8 cellular contexts compared by ENCODE assay signal in the genomic region with DNA sequence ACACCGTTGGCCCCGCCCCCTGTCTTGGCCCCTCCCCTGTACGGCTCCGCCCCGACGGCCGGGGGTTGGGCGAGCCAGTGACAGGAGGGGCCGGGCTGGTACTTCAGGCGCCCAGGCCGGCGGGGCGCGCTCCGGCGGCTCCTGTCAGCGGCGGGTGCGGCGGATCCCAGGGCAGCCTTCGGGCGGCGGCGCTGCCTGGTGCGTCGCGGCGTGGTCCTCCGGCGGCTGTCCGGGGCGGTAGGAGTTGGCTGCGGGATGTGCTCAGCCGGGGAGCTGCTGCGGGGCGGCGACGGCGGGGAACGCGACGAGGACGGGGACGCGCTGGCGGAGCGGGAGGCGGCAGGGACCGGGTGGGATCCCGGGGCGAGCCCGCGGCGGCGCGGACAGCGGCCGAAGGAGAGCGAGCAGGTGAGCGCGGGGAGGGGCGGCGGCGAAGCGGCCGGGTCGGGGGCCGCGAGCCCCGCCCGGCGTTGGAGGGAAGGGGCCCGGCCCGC. TPM values are rescaled to one million over a fixed set of nuclear protein-coding genes. Genes with fewer than 3 reads are reported as not detected.
A peak's percentile ranks its signal among the peaks of the same experiment; 100 is the strongest.
DNase-seq lines count a peak whose midpoint lies in the region; ATAC-seq and TF ChIP-seq lines count a peak whose summit lies in the region.

FAM241A (plus strand) TSS at position 129 of the 494 bp plus-strand sequence; CDS start at position 256, 127 bp downstream.

- H3K79me2 ChIP-seq in PC-9 (ENCODE audit: low read depth) (peaks cover 31% of the 10 kb centered on the region), fibroblast of lung (ENCODE audit: control insufficient read depth, insufficient read depth, low read length) (no peaks in the 10 kb centered on the region)

- no peaks in the 10 kb centered on the region for H3K9me3 ChIP-seq in PC-9 (ENCODE audit: insufficient read depth, low read depth)
- no peaks in the 10 kb centered on the region for H3K9me3 ChIP-seq in fibroblast of lung (ENCODE audit: control insufficient read depth, insufficient read depth, low read depth, low read length)

- no peaks in the 10 kb centered on the region for H3K9me3 Mint-ChIP-seq in activated T-helper 1 cell treated with anti-CD3 and anti-CD28 coated beads, Interleukin-12 subunit alpha, Interleukin-12 subunit beta, Interleukin-2, Interleukin-4 antibody, amounts not matched to agents 30 ng/mL and 10 ng/mL and 1 ng/mL, durations not matched to agents 14 hours and 24 hours and 36 hours
- no peaks in the 10 kb centered on the region for H3K9me3 Mint-ChIP-seq in natural killer cell treated with Interleukin-12 subunit alpha and Interleukin-12 subunit beta and Interleukin-15 and Interleukin-18, amount 100 ng/mL, for 72 hours
- no peaks in the 10 kb centered on the region for H3K9me3 Mint-ChIP-seq in stimulated activated naive CD8-positive, alpha-beta T cell treated with anti-CD3 and anti-CD28 coated beads, Interleukin-15, Interleukin-2, amounts not matched to agents 100 ng/mL and 50 ng/mL, for 24 hours

- H3K27me3 ChIP-seq in PC-9 (ENCODE audit: insufficient read depth, low read depth), result no peaks in the 10 kb centered on the region
- H3K27me3 ChIP-seq in fibroblast of lung (ENCODE audit: control insufficient read depth, insufficient read depth, low read length), result no peaks in the 10 kb centered on the region

- POLR2A ChIA-PET in PC-9 (lab: Charles Lee; ENCODE audit: unreplicated experiment), result no interaction called here

- H3K4me3 ChIP-seq in PC-9 (peak within 1 kb of the TSS; percentile 89), fibroblast of lung (replicated peaks in 1 of 4; ENCODE audit: control extremely low read depth in 1 of 4, insufficient read depth in 1 of 4, low read depth in 3 of 4, low read length in 4 of 4) (peak within 1 kb of the TSS; percentile 84 to 92 (median 86))

- H2AFZ ChIP-seq in PC-9 (peak within 1 kb of the TSS; percentile 93), fibroblast of lung (ENCODE audit: low read length) (peak within 1 kb of the TSS; percentile 99)

- H3K36me3 Mint-ChIP-seq in activated T-helper 1 cell treated with anti-CD3 and anti-CD28 coated beads, Interleukin-12 subunit alpha, Interleukin-12 subunit beta, Interleukin-2, Interleukin-4 antibody, amounts not matched to agents 30 ng/mL and 10 ng/mL and 1 ng/mL, durations not matched to agents 14 hours and 24 hours and 36 hours (ENCODE audit: low read depth), result peaks cover 7% of the 10 kb centered on the region
- H3K36me3 Mint-ChIP-seq in natural killer cell treated with Interleukin-12 subunit alpha and Interleukin-12 subunit beta and Interleukin-15 and Interleukin-18, amount 100 ng/mL, for 72 hours, result no peaks in the 10 kb centered on the region
- peaks cover 6% of the 10 kb centered on the region for H3K36me3 Mint-ChIP-seq in stimulated activated naive CD8-positive, alpha-beta T cell treated with anti-CD3 and anti-CD28 coated beads, Interleukin-15, Interleukin-2, amounts not matched to agents 100 ng/mL and 50 ng/mL, for 24 hours (ENCODE audit: low read depth)

- H3K4me3 Mint-ChIP-seq in activated T-helper 1 cell treated with anti-CD3 and anti-CD28 coated beads, Interleukin-12 subunit alpha, Interleukin-12 subunit beta, Interleukin-2, Interleukin-4 antibody, amounts not matched to agents 30 ng/mL and 10 ng/mL and 1 ng/mL, durations not matched to agents 14 hours and 24 hours and 36 hours, result peak within 1 kb of the TSS; percentile 98
- H3K4me3 Mint-ChIP-seq in natural killer cell treated with Interleukin-12 subunit alpha and Interleukin-12 subunit beta and Interleukin-15 and Interleukin-18, amount 100 ng/mL, for 72 hours, result peak within 1 kb of the TSS; percentile 91
- peak within 1 kb of the TSS; percentile 93 for H3K4me3 Mint-ChIP-seq in stimulated activated naive CD8-positive, alpha-beta T cell treated with anti-CD3 and anti-CD28 coated beads, Interleukin-15, Interleukin-2, amounts not matched to agents 100 ng/mL and 50 ng/mL, for 24 hours

- H3K4me1 Mint-ChIP-seq in activated T-helper 1 cell treated with anti-CD3 and anti-CD28 coated beads, Interleukin-12 subunit alpha, Interleukin-12 subunit beta, Interleukin-2, Interleukin-4 antibody, amounts not matched to agents 30 ng/mL and 10 ng/mL and 1 ng/mL, durations not matched to agents 14 hours and 24 hours and 36 hours (ENCODE audit: low read depth), result peaks cover 47% of the 10 kb centered on the region
- H3K4me1 Mint-ChIP-seq in natural killer cell treated with Interleukin-12 subunit alpha and Interleukin-12 subunit beta and Interleukin-15 and Interleukin-18, amount 100 ng/mL, for 72 hours (ENCODE audit: low read depth in 2 of 2), result peaks cover 34 to 35% of the 10 kb centered on the region in 2 donors
- H3K4me1 Mint-ChIP-seq in stimulated activated naive CD8-positive, alpha-beta T cell treated with anti-CD3 and anti-CD28 coated beads, Interleukin-15, Interleukin-2, amounts not matched to agents 100 ng/mL and 50 ng/mL, for 24 hours (ENCODE audit: low read depth), result peaks cover 48% of the 10 kb centered on the region

- H3K4me1 ChIP-seq in PC-9 (replicated peaks; ENCODE audit: insufficient read depth) (peaks cover 28% of the 10 kb centered on the region), fibroblast of lung (ENCODE audit: control insufficient read depth, extremely low read depth, insufficient read depth, low read length) (no peaks in the 10 kb centered on the region)

- no peak for TF ChIP-seq CTCF in PC-9 (conservative IDR thresholded peaks at IDR 0.05)
- no peak for TF ChIP-seq CTCF in fibroblast of lung (conservative IDR thresholded peaks at IDR 0.05 in 1 of 2, IDR thresholded peaks at IDR 0.05 in 1 of 2; ENCODE audit: low read depth in 1 of 2, low read length in 2 of 2)

- no peaks in the 10 kb centered on the region for H3K36me3 ChIP-seq in PC-9 (ENCODE audit: low read depth)
- H3K36me3 ChIP-seq in fibroblast of lung (ENCODE audit: control insufficient read depth, insufficient read depth, low read length), result no peaks in the 10 kb centered on the region

- no peaks in the 10 kb centered on the region for H3K27me3 Mint-ChIP-seq in activated T-helper 1 cell treated with anti-CD3 and anti-CD28 coated beads, Interleukin-12 subunit alpha, Interleukin-12 subunit beta, Interleukin-2, Interleukin-4 antibody, amounts not matched to agents 30 ng/mL and 10 ng/mL and 1 ng/mL, durations not matched to agents 14 hours and 24 hours and 36 hours (ENCODE audit: insufficient read depth)
- no peaks in the 10 kb centered on the region for H3K27me3 Mint-ChIP-seq in natural killer cell treated with Interleukin-12 subunit alpha and Interleukin-12 subunit beta and Interleukin-15 and Interleukin-18, amount 100 ng/mL, for 72 hours
- H3K27me3 Mint-ChIP-seq in stimulated activated naive CD8-positive, alpha-beta T cell treated with anti-CD3 and anti-CD28 coated beads, Interleukin-15, Interleukin-2, amounts not matched to agents 100 ng/mL and 50 ng/mL, for 24 hours, result no peaks in the 10 kb centered on the region

- CTCF ChIA-PET in PC-9 (lab: Charles Lee), result no interaction called here

- H3K27ac ChIP-seq in PC-9, result peak within 1 kb of the TSS; percentile 51
- H3K27ac ChIP-seq in fibroblast of lung (ENCODE audit: insufficient read depth, low read length), result peak within 1 kb of the TSS; percentile 63

- peak within 1 kb of the TSS; percentile 97 for H3K27ac Mint-ChIP-seq in activated T-helper 1 cell treated with anti-CD3 and anti-CD28 coated beads, Interleukin-12 subunit alpha, Interleukin-12 subunit beta, Interleukin-2, Interleukin-4 antibody, amounts not matched to agents 30 ng/mL and 10 ng/mL and 1 ng/mL, durations not matched to agents 14 hours and 24 hours and 36 hours
- H3K27ac Mint-ChIP-seq in natural killer cell treated with Interleukin-12 subunit alpha and Interleukin-12 subunit beta and Interleukin-15 and Interleukin-18, amount 100 ng/mL, for 72 hours, result peak within 1 kb of the TSS; percentile 79 to 89
- H3K27ac Mint-ChIP-seq in stimulated activated naive CD8-positive, alpha-beta T cell treated with anti-CD3 and anti-CD28 coated beads, Interleukin-15, Interleukin-2, amounts not matched to agents 100 ng/mL and 50 ng/mL, for 24 hours, result peak within 1 kb of the TSS; percentile 90

- H3K9me2 ChIP-seq in PC-9 (ENCODE audit: insufficient read depth), result no peaks in the 10 kb centered on the region

- intact Hi-C loops in PC-9 (cut with micrococcal nuclease; ENCODE audit: unreplicated experiment), result loop anchor here (5.0 kb wide), 1 partner anchor 33 kb away; no protein-coding TSS in a partner anchor
- intact Hi-C loops in activated T-helper 1 cell treated with anti-CD3 and anti-CD28 coated beads, Interleukin-12 subunit alpha, Interleukin-12 subunit beta, Interleukin-2, Interleukin-4 antibody, amounts not matched to agents 30 ng/mL and 10 ng/mL and 1 ng/mL, durations not matched to agents 14 hours and 24 hours and 36 hours (cut with micrococcal nuclease), result loop anchor here (1.0 to 5.0 kb wide), 4 partner anchors 15 to 492 kb away; partner anchors contain the start of gene LARP7

- H4K20me1 ChIP-seq in PC-9 (ENCODE audit: insufficient read depth) (no peaks in the 10 kb centered on the region), fibroblast of lung (ENCODE audit: control insufficient read depth, extremely low read depth, insufficient read depth, low read length) (no peaks in the 10 kb centered on the region)

- H3K4me2 ChIP-seq in PC-9 (peak within 1 kb of the TSS; percentile 88), fibroblast of lung (ENCODE audit: extremely low read depth, insufficient read depth, low read length) (peak within 1 kb of the TSS; percentile 85)

- peak within 1 kb of the TSS; percentile 67 for H3K9ac ChIP-seq in fibroblast of lung (ENCODE audit: insufficient read depth, low read length)

- ATAC-seq in GM19452 (IDR thresholded peaks at IDR 0.05; ENCODE audit: unreplicated experiment), result peak; percentile 91
- ATAC-seq in HG03571 (IDR thresholded peaks at IDR 0.05; ENCODE audit: unreplicated experiment), result peak; percentile 96
- peak; percentile 97 to 99 for ATAC-seq in natural killer cell treated with Interleukin-12 subunit alpha and Interleukin-12 subunit beta and Interleukin-15 and Interleukin-18, amount 100 ng/mL, for 72 hours

- peak; percentile 94 for DNase-seq in COLO829 (ENCODE audit: low spot score)
- DNase-seq in PC-9, result peak; percentile 62 to 80
- DNase-seq in activated T-helper 1 cell treated with anti-CD3 and anti-CD28 coated beads, Interleukin-12 subunit alpha, Interleukin-12 subunit beta, Interleukin-2, Interleukin-4 antibody, amounts not matched to agents 30 ng/mL and 10 ng/mL and 1 ng/mL, durations not matched to agents 14 hours and 24 hours and 36 hours (ENCODE audit: low spot score), result peak; percentile 80
- peak; percentile 75 to 81 for DNase-seq in fibroblast of lung (ENCODE audit: low read depth in 2 of 2)
- peak; percentile 91 for DNase-seq in natural killer cell treated with Interleukin-12 subunit alpha and Interleukin-12 subunit beta and Interleukin-15 and Interleukin-18, amount 100 ng/mL, for 72 hours (ENCODE audit: low spot score)

- H3F3A ChIP-seq in PC-9 (ENCODE audit: insufficient read depth, low read depth), result peaks cover 4% of the 10 kb centered on the region; the same call in 1 of the 2 replicates

- BruUV-seq in PC-9 (replicated peaks; lab: Mats Ljungman, UMichigan), result no TSS peak

RNA-seq across cellular contexts. Expression of gene FAM241A, which starts in this region (rescaled TPM):
- total RNA-seq in PC-9 (2021) (0.78 and 1.4 TPM in 2 replicates), fibroblast of lung (0.51 and 1.2 TPM in 2 replicates)
- total RNA-seq in activated T-helper 1 cell treated with anti-CD3 and anti-CD28 coated beads, Interleukin-12 subunit alpha, Interleukin-12 subunit beta, Interleukin-2, Interleukin-4 antibody, amounts not matched to agents 30 ng/mL and 10 ng/mL and 1 ng/mL, durations not matched to agents 14 hours and 24 hours and 36 hours, result 6.7 and 7.1 TPM in 2 replicates
- polyA plus RNA-seq in fibroblast of lung, result 1.1 and 1.7 TPM in 2 replicates
- polyA plus RNA-seq in fibroblast of lung (2012), result 0.95 and 1.3 TPM in 2 replicates
- 0.16 TPM in 1 of 2 replicates, not detected in the other for polyA minus RNA-seq in fibroblast of lung (ENCODE audit: low replicate concordance)
- total RNA-seq in natural killer cell treated with Interleukin-12 subunit alpha and Interleukin-12 subunit beta and Interleukin-15 and Interleukin-18, amount 100 ng/mL, for 72 hours, result 10 to 100 TPM in 1 of 2 donors, 1 to 10 TPM in 1; 4.3 to 16.0 TPM

Comparison
In these comparisons a context has a peak if more than half of its experiments do, and no peak if none do; other contexts are left out.
1. Peak in every context shown above with its lines: DNase-seq, ATAC-seq, H3K4me3 ChIP-seq and H3K27ac ChIP-seq.